In genomic region chr7:87032604-87033003, GRCh38 we compare ENCODE assay signal across 19 cellular contexts. TPM values are rescaled to one million over a fixed set of nuclear protein-coding genes. Genes with fewer than 3 reads are reported as not detected.
DNase-seq lines count a peak whose midpoint lies in the region; ATAC-seq and TF ChIP-seq lines count a peak whose summit lies in the region.
"Had no signal": no experiment of that assay in that cellular context is flagged by ENCODE, and none has a peak within 500 bp of the region (broad histone marks: within the 10 kb centered on the region; RNA-seq: fewer than 3 reads in every experiment).

No MANE protein-coding gene starts in this region.

- peak; percentile 54 for ATAC-seq in GM18868 (IDR thresholded peaks at IDR 0.05; ENCODE audit: unreplicated experiment)
- peak; percentile 54 for ATAC-seq in GM21717 (IDR thresholded peaks at IDR 0.05; ENCODE audit: unreplicated experiment)
- ATAC-seq: HCT116 had no signal

- no peak for TF ChIP-seq CTCF in OCI-LY3 (IDR thresholded peaks at IDR 0.05; ENCODE audit: low read depth, low read length)
- no peak for TF ChIP-seq CTCF in type B pancreatic cell (conservative IDR thresholded peaks at IDR 0.05)

- peaks cover 4% of the 10 kb centered on the region for H3K36me3 Mint-ChIP-seq in type B pancreatic cell

- H3K36me3 ChIP-seq in OCI-LY3 (replicated peaks; ENCODE audit: low read depth, low read length) = no peaks in the 10 kb centered on the region
- H3K36me3 ChIP-seq: BE2C, Peyer's patch had no signal

- H3K4me1 ChIP-seq in OCI-LY3 (ENCODE audit: low read length) = peaks cover 22% of the 10 kb centered on the region
- H3K4me1 ChIP-seq: BE2C, Peyer's patch had no signal

- peak overlapping the region; percentile 34 for H3K4me2 ChIP-seq in OCI-LY3 (ENCODE audit: low read length)

- peaks cover 15% of the 10 kb centered on the region for H3K4me1 Mint-ChIP-seq in type B pancreatic cell (ENCODE audit: unreplicated experiment)

- 0 out of 2 replicates have a peak overlapping the region, but pooled peaks have one; percentile 32 for H2AFZ ChIP-seq in OCI-LY3 (ENCODE audit: low read depth, low read length)

- H3K27ac Mint-ChIP-seq in type B pancreatic cell = no peak overlapping the region
- H3K27ac Mint-ChIP-seq: T-helper 1 cell treated with Interleukin-12 subunit alpha and Interleukin-12 subunit beta and Interleukin-4 antibody, amounts not matched to agents 30 μg/mL and 1 μg/mL, for 36 hours had no signal

- H3K9ac ChIP-seq in OCI-LY3 (ENCODE audit: low read length) = no peak overlapping the region

- no peaks in the 10 kb centered on the region for H3K27me3 Mint-ChIP-seq in type B pancreatic cell

- no peak overlapping the region for H3K4me3 ChIP-seq in OCI-LY3 (ENCODE audit: low read length)
- H3K4me3 ChIP-seq: Peyer's patch had no signal

- peaks cover 5% of the 10 kb centered on the region for H3K9me3 Mint-ChIP-seq in type B pancreatic cell
- H3K9me3 Mint-ChIP-seq: T-helper 1 cell treated with Interleukin-12 subunit alpha and Interleukin-12 subunit beta and Interleukin-4 antibody, amounts not matched to agents 30 μg/mL and 1 μg/mL, for 36 hours had no signal

- H3K4me3 Mint-ChIP-seq in type B pancreatic cell = peak overlapping the region; percentile 6
- H3K4me3 Mint-ChIP-seq: T-helper 1 cell treated with Interleukin-12 subunit alpha and Interleukin-12 subunit beta and Interleukin-4 antibody, amounts not matched to agents 30 μg/mL and 1 μg/mL, for 36 hours had no signal

- H3K27me3 ChIP-seq in OCI-LY3 (ENCODE audit: low read depth, low read length) = no peaks in the 10 kb centered on the region
- H3K27me3 ChIP-seq: BE2C, Peyer's patch had no signal

- H3K27ac ChIP-seq in OCI-LY3 (ENCODE audit: low read length) = no peak overlapping the region
- H3K27ac ChIP-seq: Peyer's patch had no signal

- H3K9me3 ChIP-seq in OCI-LY3 (ENCODE audit: insufficient read depth, low read length) = no peaks in the 10 kb centered on the region; the same call in 1 of the 2 replicates
- H3K9me3 ChIP-seq: BE2C, Peyer's patch had no signal

- no peaks in the 10 kb centered on the region for H3K79me2 ChIP-seq in OCI-LY3 (ENCODE audit: low read length)

- H4K20me1 ChIP-seq in OCI-LY3 (ENCODE audit: insufficient read depth, low read length) = no peaks in the 10 kb centered on the region

- DNase-seq in type B pancreatic cell (ENCODE audit: extremely low spot score, unreplicated experiment) (no peak), NCI-H2171 (lab: John Stamatoyannopoulos, UW) (no peak), SW480 (ENCODE audit: low spot score) (no peak), NCI-H2107 (lab: John Stamatoyannopoulos, UW) (no peak)
- DNase-seq: BE2C, DMS79, Kasumi-1, NCI-H1048, NCI-H1417 treated with DMSO at 0.1 percent for 48 hours, NCI-H187, NCI-H2227 treated with DMSO at 0.1 percent for 48 hours, NCI-H510A, Peyer's patch had no signal

RNA-seq across cellular contexts. Expression of gene ELAPOR2, which starts 26.9 kb away (rescaled TPM):
- total RNA-seq in type B pancreatic cell (ENCODE audit: low replicate concordance) = 29.5 and 39.8 TPM in 2 replicates
- total RNA-seq: A673 had no signal
